Comparison of ENCODE assay signal across 8 cellular contexts in genomic region chr1:2585318-2586092, GRCh38. TPM values are rescaled to one million over a fixed set of nuclear protein-coding genes. Genes with fewer than 3 reads are reported as not detected.
A peak's percentile ranks its signal among the peaks of the same experiment; 100 is the strongest.
DNase-seq lines count a peak whose midpoint lies in the region; ATAC-seq and TF ChIP-seq lines count a peak whose summit lies in the region.

No MANE protein-coding gene starts in this region.

- H3K36me3 ChIP-seq in neuron (ENCODE audit: insufficient read depth, low read length) (peaks cover 8% of the 10 kb centered on the region), thoracic aorta (no peaks in the 10 kb centered on the region)

- H3K4me3 ChIP-seq in neuron (ENCODE audit: low read length) (peak overlapping the region; percentile 70), thoracic aorta (peak overlapping the region; percentile 90)

- ATAC-seq in HG03159 (IDR thresholded peaks at IDR 0.05; ENCODE audit: unreplicated experiment) (peak; percentile 38), foreskin keratinocyte (peak; percentile 13), thoracic aorta (ENCODE audit: insufficient number of reproducible peaks, low FRiP score, low read depth) (peak; percentile 10)

- H3K9me3 ChIP-seq in neuron (ENCODE audit: low read length), result peaks cover 1% of the 10 kb centered on the region
- no peaks in the 10 kb centered on the region for H3K9me3 ChIP-seq in thoracic aorta

- peak overlapping the region; percentile 63 for H2AFZ ChIP-seq in neuron (ENCODE audit: low read depth, low read length)

- DNase-seq in NK-92 treated with Interleukin-12 subunit alpha and Interleukin-12 subunit beta, amount 100 ng/mL, for 24 hours (lab: John Stamatoyannopoulos, UW), result peak; percentile 60
- no peak for DNase-seq in NK-92 (lab: John Stamatoyannopoulos, UW; ENCODE audit: unreplicated experiment)
- DNase-seq in RPMI8226, result peak; percentile 90
- DNase-seq in activated effector memory CD4-positive, alpha-beta T cell treated with anti-CD3 and anti-CD28 coated beads, Interleukin-2, amount 50 U/mL, for 16 hours, result peak; percentile 85
- peak; percentile 22 to 33 for DNase-seq in foreskin keratinocyte
- peak; percentile 28 for DNase-seq in thoracic aorta (ENCODE audit: low spot score)

- no peaks in the 10 kb centered on the region for H3K27me3 ChIP-seq in foreskin keratinocyte
- H3K27me3 ChIP-seq in neuron (ENCODE audit: insufficient read depth, low read length), result no peaks in the 10 kb centered on the region
- no peaks in the 10 kb centered on the region for H3K27me3 ChIP-seq in thoracic aorta (replicated peaks; ENCODE audit: insufficient read depth)

- H3K27ac ChIP-seq in foreskin keratinocyte (peak overlapping the region; percentile 43), thoracic aorta (peak overlapping the region; percentile 88 to 89)

- H3K4me1 ChIP-seq in foreskin keratinocyte (no peaks in the 10 kb centered on the region), neuron (ENCODE audit: insufficient read depth, low read length) (peaks cover 18% of the 10 kb centered on the region), thoracic aorta (ENCODE audit: control insufficient read depth in 1 of 2, low read depth in 2 of 2) (peaks cover 4 to 23% of the 10 kb centered on the region in 2 donors)

- TF ChIP-seq CTCF in foreskin keratinocyte (conservative IDR thresholded peaks at IDR 0.05) (no peak), thoracic aorta (IDR thresholded peaks at IDR 0.05) (no peak)

RNA-seq across cellular contexts. Expression of gene PRXL2B, which starts 1.1 kb away (rescaled TPM):
- total RNA-seq in foreskin keratinocyte (22.4 and 25.2 TPM in 2 replicates), thoracic aorta (10 to 100 TPM in 1 of 2 donors, 1 to 10 TPM in 1; 8.3 to 15.2 TPM)
- polyA plus RNA-seq in foreskin keratinocyte, result 24.6 and 26.4 TPM in 2 replicates

RNA-seq across cellular contexts. Expression of gene TNFRSF14, which starts 29.3 kb away (rescaled TPM):
- total RNA-seq in foreskin keratinocyte (11.4 and 13.0 TPM in 2 replicates), thoracic aorta (10 to 100 TPM; 29.6 to 55.6 TPM)
- polyA plus RNA-seq in foreskin keratinocyte, result 16.4 and 18.0 TPM in 2 replicates

RNA-seq across cellular contexts. Expression of gene MMEL1, which starts 47.3 kb away (rescaled TPM):
- total RNA-seq in foreskin keratinocyte (0.20 TPM in 1 of 2 replicates, not detected in the other), thoracic aorta (not detected)
- 0.29 and 0.56 TPM in 2 replicates for polyA plus RNA-seq in foreskin keratinocyte

RNA-seq across cellular contexts. Expression of gene HES5, which starts 55.4 kb away (rescaled TPM):
- total RNA-seq in foreskin keratinocyte (0.85 and 1.5 TPM in 2 replicates), thoracic aorta (1 to 10 TPM in 1 of 2 donors, under 1 TPM in 1; 0.27 to 2.7 TPM)
- 0.54 and 0.91 TPM in 2 replicates for polyA plus RNA-seq in foreskin keratinocyte

RNA-seq across cellular contexts. Expression of gene PANK4, which starts 59.1 kb away (rescaled TPM):
- total RNA-seq in foreskin keratinocyte (24.5 and 25.5 TPM in 2 replicates), thoracic aorta (10 to 100 TPM; 27.1 to 32.0 TPM)
- polyA plus RNA-seq in foreskin keratinocyte, result 16.6 and 19.4 TPM in 2 replicates
